Comparison of ENCODE assay signal across 1 cellular context in the genomic region with DNA sequence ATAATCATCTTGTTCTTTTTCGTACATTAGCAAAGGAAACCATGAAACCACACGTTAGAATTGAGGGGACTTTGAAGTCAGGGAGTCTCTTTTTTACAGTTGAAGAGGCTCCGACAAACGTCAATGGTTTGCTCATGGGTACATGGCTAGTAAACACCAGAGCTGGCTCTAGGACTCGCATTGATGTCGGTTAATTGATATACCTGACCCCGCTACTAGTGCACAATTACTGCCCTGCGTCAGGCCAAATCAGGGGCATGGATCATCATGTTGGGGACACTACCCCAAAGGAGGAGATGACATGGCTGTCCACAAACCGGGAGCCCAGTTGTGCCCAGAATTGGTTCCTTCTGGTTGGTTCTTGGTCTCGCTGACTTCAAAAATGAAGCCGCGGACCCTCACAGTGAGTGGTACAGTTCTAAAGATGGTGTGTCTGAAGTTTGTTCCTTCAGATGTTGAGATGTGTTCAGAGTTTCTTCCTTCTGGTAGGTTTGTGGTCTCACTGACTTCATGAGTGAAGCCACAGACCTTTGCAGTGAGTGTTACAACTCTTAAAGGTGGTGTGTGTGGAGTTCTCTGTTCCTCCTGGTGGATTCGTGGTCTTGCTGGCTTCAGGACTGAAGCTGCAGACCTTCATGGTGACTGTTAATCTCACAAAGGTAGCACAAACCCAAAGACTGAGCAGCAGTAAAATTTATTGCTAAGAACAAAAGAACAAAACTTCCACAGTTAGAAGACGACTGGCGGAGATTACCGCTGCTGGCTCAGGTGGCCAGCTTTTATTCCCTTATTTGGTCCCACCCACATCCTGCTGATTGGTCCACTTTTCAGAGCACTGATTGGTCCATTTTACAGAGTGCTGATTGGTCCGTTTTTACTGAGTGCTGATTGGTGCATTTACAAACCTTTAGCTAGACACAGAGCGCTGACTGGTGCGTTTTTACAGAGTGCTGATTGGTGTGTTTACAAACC.
TF ChIP-seq lines count a peak whose summit lies in the region.

No MANE protein-coding gene starts in this region.

TF ChIP-seq in HEK293T, 16 proteins besides CTCF, POLR2A, EP300 and RAD21 (continued from another document):
- TF ChIP-seq TARDBP (IDR thresholded peaks at IDR 0.05) (no peak), LEF1 (IDR thresholded peaks at IDR 0.05; ENCODE audit: borderline replicate concordance) (no peak), ARNT (IDR thresholded peaks at IDR 0.05) (no peak), FOXM1 (IDR thresholded peaks at IDR 0.05; ENCODE audit: borderline replicate concordance) (no peak), ELF4 (IDR thresholded peaks at IDR 0.05) (no peak), BHLHE40 (IDR thresholded peaks at IDR 0.05; ENCODE audit: borderline replicate concordance) (no peak)
- TF ChIP-seq, protein P1, sequence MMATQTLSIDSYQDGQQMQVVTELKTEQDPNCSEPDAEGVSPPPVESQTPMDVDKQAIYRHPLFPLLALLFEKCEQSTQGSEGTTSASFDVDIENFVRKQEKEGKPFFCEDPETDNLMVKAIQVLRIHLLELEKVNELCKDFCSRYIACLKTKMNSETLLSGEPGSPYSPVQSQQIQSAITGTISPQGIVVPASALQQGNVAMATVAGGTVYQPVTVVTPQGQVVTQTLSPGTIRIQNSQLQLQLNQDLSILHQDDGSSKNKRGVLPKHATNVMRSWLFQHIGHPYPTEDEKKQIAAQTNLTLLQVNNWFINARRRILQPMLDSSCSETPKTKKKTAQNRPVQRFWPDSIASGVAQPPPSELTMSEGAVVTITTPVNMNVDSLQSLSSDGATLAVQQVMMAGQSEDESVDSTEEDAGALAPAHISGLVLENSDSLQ (IDR thresholded peaks at IDR 0.05), result no peak
